In the genomic region with DNA sequence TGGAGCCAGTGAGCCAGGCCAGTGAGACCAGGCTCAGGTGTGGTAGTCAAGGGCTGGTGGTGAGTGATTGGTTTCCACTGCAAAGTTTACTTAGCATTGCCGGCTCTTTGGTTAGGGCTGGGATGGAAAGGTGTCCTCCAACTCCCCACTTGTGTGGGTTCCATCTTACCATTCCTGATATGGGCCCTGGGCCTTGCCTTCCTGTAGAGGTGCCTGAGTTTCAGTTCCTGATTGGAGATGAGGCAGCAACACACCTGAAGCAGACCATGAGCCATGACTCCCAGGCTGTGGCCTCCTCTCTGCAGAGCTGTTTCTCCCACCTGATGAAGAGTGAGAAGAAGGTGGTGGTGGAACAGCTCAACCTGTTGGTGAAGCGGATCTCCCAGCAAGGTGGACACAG, we compare ENCODE assay signal across 1 cellular context.
TF ChIP-seq lines count a peak whose summit lies in the region.

No MANE protein-coding gene starts in this region.

TF ChIP-seq in HCT116, 20 proteins besides CTCF, POLR2A, EP300 and RAD21:
- TF ChIP-seq FOSL1 (IDR thresholded peaks at IDR 0.05; ENCODE audit: low read depth) (no peak), ZFX (IDR thresholded peaks at IDR 0.05) (no peak), SIN3A (IDR thresholded peaks at IDR 0.05; ENCODE audit: low read depth) (no peak), EZH2phosphoT487 (IDR thresholded peaks at IDR 0.05; ENCODE audit: borderline replicate concordance) (no peak), EGR1 (IDR thresholded peaks at IDR 0.05; ENCODE audit: low read depth) (no peak), ZNF274 (IDR thresholded peaks at IDR 0.05; ENCODE audit: low read depth, low read length) (no peak), SP1 (IDR thresholded peaks at IDR 0.05; ENCODE audit: low read depth) (no peak)
- TF ChIP-seq, protein P1, sequence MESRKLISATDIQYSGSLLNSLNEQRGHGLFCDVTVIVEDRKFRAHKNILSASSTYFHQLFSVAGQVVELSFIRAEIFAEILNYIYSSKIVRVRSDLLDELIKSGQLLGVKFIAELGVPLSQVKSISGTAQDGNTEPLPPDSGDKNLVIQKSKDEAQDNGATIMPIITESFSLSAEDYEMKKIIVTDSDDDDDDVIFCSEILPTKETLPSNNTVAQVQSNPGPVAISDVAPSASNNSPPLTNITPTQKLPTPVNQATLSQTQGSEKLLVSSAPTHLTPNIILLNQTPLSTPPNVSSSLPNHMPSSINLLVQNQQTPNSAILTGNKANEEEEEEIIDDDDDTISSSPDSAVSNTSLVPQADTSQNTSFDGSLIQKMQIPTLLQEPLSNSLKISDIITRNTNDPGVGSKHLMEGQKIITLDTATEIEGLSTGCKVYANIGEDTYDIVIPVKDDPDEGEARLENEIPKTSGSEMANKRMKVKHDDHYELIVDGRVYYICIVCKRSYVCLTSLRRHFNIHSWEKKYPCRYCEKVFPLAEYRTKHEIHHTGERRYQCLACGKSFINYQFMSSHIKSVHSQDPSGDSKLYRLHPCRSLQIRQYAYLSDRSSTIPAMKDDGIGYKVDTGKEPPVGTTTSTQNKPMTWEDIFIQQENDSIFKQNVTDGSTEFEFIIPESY (IDR thresholded peaks at IDR 0.05; ENCODE audit: extremely low read depth, insufficient replicate concordance, low read length): no peak
- TF ChIP-seq, protein P2, sequence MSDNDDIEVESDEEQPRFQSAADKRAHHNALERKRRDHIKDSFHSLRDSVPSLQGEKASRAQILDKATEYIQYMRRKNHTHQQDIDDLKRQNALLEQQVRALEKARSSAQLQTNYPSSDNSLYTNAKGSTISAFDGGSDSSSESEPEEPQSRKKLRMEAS (IDR thresholded peaks at IDR 0.05): no peak
